ENCODE assay signal across 10 cellular contexts in genomic region chr12:77299910-77300772, GRCh38.
A peak's percentile ranks its signal among the peaks of the same experiment; 100 is the strongest.
DNase-seq lines count a peak whose midpoint lies in the region; ATAC-seq and TF ChIP-seq lines count a peak whose summit lies in the region.
"Had no signal": no experiment of that assay in that cellular context is flagged by ENCODE, and none has a peak within 500 bp of the region (broad histone marks: within the 10 kb centered on the region; RNA-seq: fewer than 3 reads in every experiment).

No MANE protein-coding gene starts in this region.

- peaks cover 19% of the 10 kb centered on the region for H3K4me1 ChIP-seq in PC-9 (replicated peaks; ENCODE audit: insufficient read depth)
- H3K4me1 ChIP-seq: testis had no signal

- peak; percentile 78 for DNase-seq in EH (ENCODE audit: low read depth)
- DNase-seq in PC-9, result peak in 1 of 2 experiments; percentile 74
- DNase-seq in dermis blood vessel endothelial cell, result peak; percentile 5
- DNase-seq in omental fat pad (ENCODE audit: low spot score), result no peak
- no peak for DNase-seq in GM13977 (ENCODE audit: low spot score)
- DNase-seq in G401 (ENCODE audit: low spot score), result no peak
- DNase-seq: testis had no signal

- H3K4me2 ChIP-seq in PC-9, result peak overlapping the region; percentile 43

- in situ Hi-C loops in GM13977 (cut with MboI; ENCODE audit: low pct_unique_long_range_greater_than_20kb, low sequenced_read_pairs, unreplicated experiment), result no loop called here
- in situ Hi-C loops in G401 (cut with HindIII; ENCODE audit: low sequenced_read_pairs), result no loop called here

- intact Hi-C loops in PC-9 (cut with micrococcal nuclease; ENCODE audit: unreplicated experiment), result no loop called here

- no peaks in the 10 kb centered on the region for H3K9me3 ChIP-seq in PC-9 (ENCODE audit: insufficient read depth, low read depth)
- H3K9me3 ChIP-seq: testis had no signal

- no peak for TF ChIP-seq CTCF in PC-9 (conservative IDR thresholded peaks at IDR 0.05)
- no peak for TF ChIP-seq CTCF in omental fat pad (IDR thresholded peaks at IDR 0.05)
- no peak for TF ChIP-seq CTCF in GM13977 (IDR thresholded peaks at IDR 0.05; ENCODE audit: extremely low read depth, insufficient read depth, missing control alignments)

- H3K27me3 ChIP-seq in PC-9 (ENCODE audit: insufficient read depth, low read depth), result no peaks in the 10 kb centered on the region
- H3K27me3 ChIP-seq: testis had no signal

- no peak overlapping the region for H2AFZ ChIP-seq in PC-9

- ATAC-seq in omental fat pad (ENCODE audit: low FRiP score) (peak; percentile 87), HG03457 (IDR thresholded peaks at IDR 0.05; ENCODE audit: unreplicated experiment) (no peak), GM18502 (IDR thresholded peaks at IDR 0.05; ENCODE audit: poor library complexity, unreplicated experiment) (no peak)
- ATAC-seq: sciatic nerve had no signal

- H3F3A ChIP-seq in PC-9 (ENCODE audit: insufficient read depth, low read depth), result peaks cover 11% of the 10 kb centered on the region

- H4K20me1 ChIP-seq in PC-9 (ENCODE audit: insufficient read depth), result no peaks in the 10 kb centered on the region

- H3K79me2 ChIP-seq in PC-9 (ENCODE audit: low read depth), result no peaks in the 10 kb centered on the region

- BruUV-seq in PC-9 (replicated peaks; lab: Mats Ljungman, UMichigan), result no TSS peak

- no peak overlapping the region for H3K4me3 ChIP-seq in PC-9
- H3K4me3 ChIP-seq: testis had no signal

- H3K27ac ChIP-seq in PC-9, result peak overlapping the region; percentile 30; the same call in 1 of the 2 replicates
- H3K27ac ChIP-seq: testis had no signal

- CTCF ChIA-PET in PC-9 (lab: Charles Lee), result no interaction called here

- no peaks in the 10 kb centered on the region for H3K36me3 ChIP-seq in PC-9 (ENCODE audit: low read depth)

- no peaks in the 10 kb centered on the region for H3K9me2 ChIP-seq in PC-9 (ENCODE audit: insufficient read depth)

- POLR2A ChIA-PET in PC-9 (lab: Charles Lee; ENCODE audit: unreplicated experiment), result no interaction called here

Comparison
In these comparisons a context has a peak if more than half of its experiments do, and no peak if none do; other contexts are left out.
1. DNase-seq: peak in EH (single experiment) and dermis blood vessel endothelial cell (single experiment); none in omental fat pad (single experiment), GM13977 (single experiment) and G401 (single experiment).